ENCODE assay signal across 23 cellular contexts in the genomic region with DNA sequence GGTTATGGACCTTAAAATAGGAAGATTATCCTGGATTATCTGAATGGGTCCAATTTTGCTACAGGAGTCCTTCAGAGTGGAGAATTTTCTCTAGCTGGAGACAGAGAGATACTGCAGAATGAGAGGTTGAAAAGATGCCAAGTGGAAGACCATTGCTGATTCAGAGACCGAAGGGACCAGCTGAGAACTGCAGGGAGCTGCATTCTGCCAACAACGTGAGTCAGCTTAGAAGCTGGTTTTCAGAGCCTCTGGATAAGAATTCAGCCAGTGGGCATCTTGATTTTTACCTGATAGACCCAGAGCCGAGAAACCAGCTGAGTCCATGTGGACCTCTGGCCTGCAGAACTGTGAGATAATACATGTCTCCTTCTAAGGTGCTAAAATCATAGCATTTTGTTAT.
"Had no signal": no experiment of that assay in that cellular context is flagged by ENCODE, and none has a peak within 500 bp of the region (broad histone marks: within the 10 kb centered on the region; RNA-seq: fewer than 3 reads in every experiment).

No MANE protein-coding gene starts in this region.

- H3K4me1 ChIP-seq: sigmoid colon, transverse colon had no signal

- ATAC-seq: activated CD8-positive, alpha-beta memory T cell treated with anti-CD3 and anti-CD28 coated beads, Interleukin-2, amount 10 ng/mL, durations not matched to agents 7 days and 5 days; activated CD8-positive, alpha-beta T cell treated with anti-CD3 and anti-CD28 coated beads for 36 hours; left cardiac atrium; mucosa of descending colon; naive thymus-derived CD4-positive, alpha-beta T cell; stimulated activated naive B cell treated with anti-CD40 and anti-IgM and Interleukin-4, amounts not matched to agents 10 μg/mL and 1 μg/mL and 100 μg/mL, for 72 hours had no signal

- H3K4me3 ChIP-seq: cardiac muscle cell, mucosa of descending colon, sigmoid colon, transverse colon had no signal

- DNase-seq: activated CD4-positive, alpha-beta T cell treated with anti-CD3 and anti-CD28 coated beads, Interleukin-2, amount 10 ng/mL, durations not matched to agents 7 days and 5 days; activated CD4-positive, CD25-positive, alpha-beta regulatory T cell treated with anti-CD3 and anti-CD28 coated beads, Interleukin-2, amount 50 U/mL, for 72 hours; activated CD8-positive, alpha-beta memory T cell treated with anti-CD3 and anti-CD28 coated beads, Interleukin-2, amount 10 ng/mL, durations not matched to agents 7 days and 5 days; activated CD8-positive, alpha-beta T cell treated with anti-CD3 and anti-CD28 coated beads for 36 hours; activated effector memory CD4-positive, alpha-beta T cell treated with anti-CD3 and anti-CD28 coated beads, Interleukin-2, amount 50 U/mL, for 16 hours; activated naive CD4-positive, alpha-beta T cell treated with anti-CD3 and anti-CD28 coated beads, Interleukin-2, amount 10 ng/mL, durations not matched to agents 7 days and 5 days; activated T-cell treated with anti-CD3 and anti-CD28 coated beads for 4 hours; amygdala; effector CD4-positive, alpha-beta T cell; erythroblast; foreskin melanocyte; hippocampal formation; left cardiac atrium; mucosa of descending colon; naive thymus-derived CD4-positive, alpha-beta T cell; retina; sigmoid colon; stimulated activated CD4-positive, alpha-beta T cell treated with anti-CD3 and anti-CD28 coated beads, Interleukin-2, amount 100 ng/mL, for 48 hours; stimulated activated CD8-positive, alpha-beta memory T cell treated with anti-CD3 and anti-CD28 coated beads, Interleukin-4, amount 100 ng/mL, for 48 hours; stimulated activated naive B cell treated with anti-CD40 and anti-IgM and Interleukin-4, amounts not matched to agents 10 μg/mL and 1 μg/mL and 100 μg/mL, for 72 hours; transverse colon; WERI-Rb-1 had no signal

- H3K27ac ChIP-seq: cardiac muscle cell, sigmoid colon, transverse colon, WERI-Rb-1 had no signal

- H3K9me3 ChIP-seq: mucosa of descending colon, sigmoid colon, transverse colon had no signal

- H3K36me3 ChIP-seq: cardiac muscle cell, sigmoid colon, transverse colon, WERI-Rb-1 had no signal
